In the genomic region with DNA sequence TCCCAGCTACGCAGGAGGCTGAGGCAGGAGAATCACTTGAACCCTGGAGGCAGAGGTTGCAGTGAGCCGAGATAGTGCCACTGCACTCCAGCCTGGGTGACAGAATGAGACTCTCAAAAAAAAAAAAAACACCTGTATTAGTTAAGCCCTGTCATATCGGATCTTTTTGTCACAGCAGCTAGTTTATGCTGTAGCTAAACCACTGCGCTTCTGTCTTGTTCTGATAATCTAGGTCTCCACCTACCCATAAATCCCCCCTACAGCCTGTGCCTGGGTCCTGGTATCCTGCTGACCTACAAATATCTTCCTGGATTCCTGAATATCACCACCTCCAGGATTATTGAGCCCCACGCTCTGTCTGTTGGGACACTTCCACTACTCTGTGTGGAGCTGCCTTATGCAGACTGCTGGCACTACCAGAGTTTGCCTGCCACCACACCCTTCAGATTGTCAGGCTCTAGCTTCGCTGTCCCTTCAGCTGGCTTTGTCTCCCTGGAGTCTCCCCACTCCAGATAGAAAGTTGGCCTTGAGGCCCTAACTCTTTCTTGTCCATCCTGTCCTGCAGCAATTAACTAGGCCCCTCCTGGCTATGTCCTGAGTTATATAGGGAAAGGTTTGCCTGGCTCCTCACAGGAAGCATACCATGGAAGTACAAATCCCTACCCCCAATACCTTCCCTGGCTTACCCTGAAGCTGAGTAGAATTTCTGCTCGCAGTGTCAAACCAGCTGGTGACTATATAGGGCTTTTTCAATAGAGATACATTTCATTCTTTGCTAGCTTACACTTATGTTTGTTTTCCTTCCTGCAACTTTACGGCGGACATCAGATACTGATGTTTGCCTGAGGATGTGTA, we compare ENCODE assay signal across 24 cellular contexts.
"Had no signal": no experiment of that assay in that cellular context is flagged by ENCODE, and none has a peak within 500 bp of the region (broad histone marks: within the 10 kb centered on the region; RNA-seq: fewer than 3 reads in every experiment).

No MANE protein-coding gene starts in this region.

- H3K9me3 Mint-ChIP-seq: activated CD4-positive, alpha-beta T cell treated with anti-CD3 and anti-CD28 coated beads, Interleukin-2, amount 10 ng/mL, durations not matched to agents 7 days and 5 days; activated naive CD4-positive, alpha-beta T cell treated with anti-CD3 and anti-CD28 coated beads, Interleukin-2, amount 10 ng/mL, durations not matched to agents 7 days and 5 days; activated naive CD8-positive, alpha-beta T cell treated with anti-CD3 and anti-CD28 coated beads, Interleukin-2, amount 50 U/mL, for 24 hours; activated T-cell treated with anti-CD3 and anti-CD28 coated beads, Interleukin-2, amount 50 U/mL, for 24 hours; memory B cell; naive thymus-derived CD8-positive, alpha-beta T cell; T-helper 1 cell treated with Interleukin-12 subunit alpha and Interleukin-12 subunit beta and Interleukin-4 antibody, amounts not matched to agents 30 μg/mL and 1 μg/mL, for 36 hours had no signal

- DNase-seq: activated CD4-positive, alpha-beta T cell treated with anti-CD3 and anti-CD28 coated beads, Interleukin-2, amount 10 ng/mL, durations not matched to agents 7 days and 5 days; activated CD8-positive, alpha-beta T cell treated with anti-CD3 and anti-CD28 coated beads, Interleukin-2, amount 10 ng/mL, durations not matched to agents 7 days and 5 days; activated effector memory CD4-positive, alpha-beta T cell treated with Interleukin-2 at 50 U/mL for 16 hours; activated naive CD4-positive, alpha-beta T cell treated with anti-CD3 and anti-CD28 coated beads, Interleukin-2, amount 10 ng/mL, durations not matched to agents 7 days and 5 days; activated naive CD8-positive, alpha-beta T cell treated with anti-CD3 and anti-CD28 coated beads, Interleukin-2, amount 50 U/mL, for 24 hours; activated T-cell treated with anti-CD3 and anti-CD28 coated beads, Interleukin-2, amount 50 U/mL, for 24 hours; anterior cingulate cortex; central memory CD4-positive, alpha-beta T cell; colonic mucosa; foreskin keratinocyte; glutamatergic neuron; left ventricle myocardium superior; naive thymus-derived CD8-positive, alpha-beta T cell; nucleus accumbens; right lobe of liver; small intestine; stimulated activated CD4-positive, alpha-beta T cell treated with anti-CD3 and anti-CD28 coated beads, Interleukin-15, amount 100 ng/mL, for 24 hours; stimulated activated CD4-positive, alpha-beta T cell treated with anti-CD3 and anti-CD28 coated beads, Interleukin-2, amount 100 ng/mL, for 48 hours; stomach; upper lobe of left lung had no signal

- FAIRE-seq: small intestine had no signal

- H3K4me1 ChIP-seq: colonic mucosa, right lobe of liver had no signal

- H3K36me3 Mint-ChIP-seq: activated naive CD4-positive, alpha-beta T cell treated with anti-CD3 and anti-CD28 coated beads, Interleukin-2, amount 10 ng/mL, durations not matched to agents 7 days and 5 days; brain; memory B cell; naive thymus-derived CD8-positive, alpha-beta T cell had no signal

- H3K27me3 ChIP-seq: colonic mucosa, foreskin keratinocyte, right lobe of liver, stomach, upper lobe of left lung had no signal

- H3K9me3 ChIP-seq: colonic mucosa, right lobe of liver, stomach, upper lobe of left lung had no signal

- H3K4me1 Mint-ChIP-seq: activated CD4-positive, alpha-beta T cell treated with anti-CD3 and anti-CD28 coated beads, Interleukin-2, amount 10 ng/mL, durations not matched to agents 7 days and 5 days; activated naive CD4-positive, alpha-beta T cell treated with anti-CD3 and anti-CD28 coated beads, Interleukin-2, amount 10 ng/mL, durations not matched to agents 7 days and 5 days; activated naive CD8-positive, alpha-beta T cell treated with anti-CD3 and anti-CD28 coated beads, Interleukin-2, amount 50 U/mL, for 24 hours; brain had no signal

- ATAC-seq: activated CD4-positive, CD25-positive, alpha-beta regulatory T cell treated with anti-CD3 and anti-CD28 coated beads, Interleukin-2, amount 50 U/mL, for 24 hours; activated CD8-positive, alpha-beta T cell treated with anti-CD3 and anti-CD28 coated beads, Interleukin-2, amount 10 ng/mL, durations not matched to agents 7 days and 5 days; activated naive CD8-positive, alpha-beta T cell treated with anti-CD3 and anti-CD28 coated beads, Interleukin-2, amount 50 U/mL, for 24 hours; foreskin keratinocyte; left ventricle myocardium superior; naive thymus-derived CD8-positive, alpha-beta T cell; right lobe of liver had no signal

- H3K4me3 Mint-ChIP-seq: activated CD4-positive, alpha-beta T cell treated with anti-CD3 and anti-CD28 coated beads, Interleukin-2, amount 10 ng/mL, durations not matched to agents 7 days and 5 days; activated CD8-positive, alpha-beta T cell treated with anti-CD3 and anti-CD28 coated beads, Interleukin-2, amount 10 ng/mL, durations not matched to agents 7 days and 5 days; activated naive CD4-positive, alpha-beta T cell treated with anti-CD3 and anti-CD28 coated beads, Interleukin-2, amount 10 ng/mL, durations not matched to agents 7 days and 5 days; activated naive CD8-positive, alpha-beta T cell treated with anti-CD3 and anti-CD28 coated beads, Interleukin-2, amount 50 U/mL, for 24 hours; activated T-cell treated with anti-CD3 and anti-CD28 coated beads, Interleukin-2, amount 50 U/mL, for 24 hours; brain; memory B cell; naive thymus-derived CD8-positive, alpha-beta T cell; T-helper 1 cell treated with Interleukin-12 subunit alpha and Interleukin-12 subunit beta and Interleukin-4 antibody, amounts not matched to agents 30 μg/mL and 1 μg/mL, for 36 hours had no signal

- H3K4me3 ChIP-seq: colonic mucosa, right lobe of liver, stomach, upper lobe of left lung had no signal

- H3K27me3 Mint-ChIP-seq: activated naive CD8-positive, alpha-beta T cell treated with anti-CD3 and anti-CD28 coated beads, Interleukin-2, amount 50 U/mL, for 24 hours; activated T-cell treated with anti-CD3 and anti-CD28 coated beads, Interleukin-2, amount 50 U/mL, for 24 hours; memory B cell; naive thymus-derived CD8-positive, alpha-beta T cell had no signal

- H3K27ac ChIP-seq: colonic mucosa, foreskin keratinocyte, right lobe of liver, stomach, upper lobe of left lung had no signal

- H3K36me3 ChIP-seq: colonic mucosa, right lobe of liver, stomach, upper lobe of left lung had no signal

- H3K27ac Mint-ChIP-seq: activated CD4-positive, alpha-beta T cell treated with anti-CD3 and anti-CD28 coated beads, Interleukin-2, amount 10 ng/mL, durations not matched to agents 7 days and 5 days; activated CD8-positive, alpha-beta T cell treated with anti-CD3 and anti-CD28 coated beads, Interleukin-2, amount 10 ng/mL, durations not matched to agents 7 days and 5 days; activated naive CD4-positive, alpha-beta T cell treated with anti-CD3 and anti-CD28 coated beads, Interleukin-2, amount 10 ng/mL, durations not matched to agents 7 days and 5 days; activated naive CD8-positive, alpha-beta T cell treated with anti-CD3 and anti-CD28 coated beads, Interleukin-2, amount 50 U/mL, for 24 hours; activated T-cell treated with anti-CD3 and anti-CD28 coated beads, Interleukin-2, amount 50 U/mL, for 24 hours; brain; memory B cell; T-helper 1 cell treated with Interleukin-12 subunit alpha and Interleukin-12 subunit beta and Interleukin-4 antibody, amounts not matched to agents 30 μg/mL and 1 μg/mL, for 36 hours had no signal
